Comparison of ENCODE assay signal across 10 cellular contexts in genomic region chr1:96834986-96835385, GRCh38.
"Had no signal": no experiment of that assay in that cellular context is flagged by ENCODE, and none has a peak within 500 bp of the region (broad histone marks: within the 10 kb centered on the region; RNA-seq: fewer than 3 reads in every experiment).

No MANE protein-coding gene starts in this region.

- H3K4me3 ChIP-seq: GM23248, HAP-1 had no signal

- H3K27ac ChIP-seq: GM23248, HL-60 had no signal

- H3K36me3 ChIP-seq: HAP-1 had no signal

- ATAC-seq: HCT116, HepG2 had no signal

- DNase-seq: GM23248, GOT3, H7, HFFc6, KBM-7 had no signal

- H3K9me3 Mint-ChIP-seq: HFFc6 had no signal

- H3K4me3 Mint-ChIP-seq: HFFc6, IgD-negative memory B cell had no signal

- H3K27me3 Mint-ChIP-seq: IgD-negative memory B cell had no signal

- H3K4me1 ChIP-seq: HAP-1 had no signal

- H3K4me1 Mint-ChIP-seq: IgD-negative memory B cell had no signal

- H3K9me3 ChIP-seq: HAP-1 had no signal

- H3K27ac Mint-ChIP-seq: HFFc6, IgD-negative memory B cell had no signal
